In the genomic region with DNA sequence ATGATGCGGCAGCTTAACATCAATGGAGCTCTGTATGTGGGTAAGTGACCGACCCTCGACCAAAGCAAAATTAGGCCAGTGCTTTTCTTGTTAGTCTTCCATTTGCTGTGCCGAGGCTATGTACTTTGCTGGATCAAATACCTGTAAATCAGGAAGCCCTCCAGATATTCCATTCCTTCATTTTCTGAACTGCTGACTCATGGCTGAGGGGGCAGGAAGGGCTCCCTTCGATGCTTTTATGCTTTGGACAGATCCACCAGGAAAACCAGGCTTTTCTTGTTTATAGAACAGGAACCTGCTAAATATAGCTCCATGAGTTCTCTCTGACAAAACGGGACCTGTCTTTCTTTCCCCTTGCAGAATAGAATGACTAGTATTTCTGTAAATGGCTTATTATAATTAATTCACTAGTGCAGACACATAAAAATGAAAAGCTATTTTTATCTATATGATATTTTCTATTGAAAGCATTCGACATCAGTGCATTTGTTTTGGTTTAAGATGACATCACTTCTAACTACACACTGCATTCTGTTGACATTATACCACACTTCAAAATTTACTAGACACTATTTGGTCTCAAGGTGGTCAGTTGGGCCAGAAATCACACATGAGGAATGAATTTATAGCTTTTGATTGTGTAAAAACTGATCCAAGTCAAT, we compare ENCODE assay signal across 13 cellular contexts.
DNase-seq lines count a peak whose midpoint lies in the region; ATAC-seq, FAIRE-seq and TF ChIP-seq lines count a peak whose summit lies in the region.
"Had no signal": no experiment of that assay in that cellular context is flagged by ENCODE, and none has a peak within 500 bp of the region (broad histone marks: within the 10 kb centered on the region; RNA-seq: fewer than 3 reads in every experiment).

No MANE protein-coding gene starts in this region.

- H3K36me3 ChIP-seq in heart right ventricle (no peaks in the 10 kb centered on the region), bronchial epithelial cell (ENCODE audit: control insufficient read depth, insufficient read depth, low read length) (no peaks in the 10 kb centered on the region), muscle layer of duodenum (ENCODE audit: control insufficient read depth in 1 of 2, insufficient read depth in 2 of 2, low read length in 2 of 2) (no peaks in the 10 kb centered on the region), uterus (no peaks in the 10 kb centered on the region)
- H3K36me3 ChIP-seq: lower lobe of right lung had no signal

- intact Hi-C loops in heart right ventricle (cut with DNase I): no loop called here
- intact Hi-C loops in cardiac septum (cut with DNase I): no loop called here
- intact Hi-C loops in uterus (cut with DNase I; ENCODE audit: low total_unique reads): no loop called here

- H3K27me3 ChIP-seq in heart right ventricle (peaks cover 0 to 74% (median 0%) of the 10 kb centered on the region in 7 donors), bronchial epithelial cell (ENCODE audit: control insufficient read depth, insufficient read depth, low read length) (no peaks in the 10 kb centered on the region), muscle layer of duodenum (ENCODE audit: low read depth, low read length) (no peaks in the 10 kb centered on the region), uterus (no peaks in the 10 kb centered on the region)

- H3K4me1 ChIP-seq in heart right ventricle (peaks cover 23 to 58% (median 54%) of the 10 kb centered on the region in 9 donors), muscle layer of duodenum (ENCODE audit: control insufficient read depth in 1 of 2, insufficient read depth in 2 of 2, low read length in 2 of 2) (peaks cover 0 to 27% of the 10 kb centered on the region in 2 donors), uterus (peaks cover 7 to 14% of the 10 kb centered on the region in 2 donors)

- no peak overlapping the region for H3K4me3 ChIP-seq in heart right ventricle
- H3K4me3 ChIP-seq in bronchial epithelial cell (ENCODE audit: low read depth, low read length): no peak overlapping the region
- H3K4me3 ChIP-seq in muscle layer of duodenum (ENCODE audit: low read depth in 1 of 2, low read length in 2 of 2): no peak overlapping the region
- H3K4me3 ChIP-seq in uterus: no peak overlapping the region
- H3K4me3 ChIP-seq: lower lobe of right lung, PC-9 had no signal

- in situ Hi-C loops in ACHN (cut with HindIII; ENCODE audit: low pct_ligation_motif_present, low pct_unique_long_range_greater_than_20kb, low sequenced_read_pairs): no loop called here

- DNase-seq in heart right ventricle: no peak
- no peak for DNase-seq in cardiac septum (ENCODE audit: low spot score)
- DNase-seq in bronchial epithelial cell (ENCODE audit: low read depth): peak; percentile 50
- no peak for DNase-seq in uterus
- DNase-seq in substantia nigra (lab: John Stamatoyannopoulos, UW): no peak
- no peak for DNase-seq in HuH-7 (ENCODE audit: low spot score)
- no peak for DNase-seq in ACHN
- DNase-seq: activated CD4-positive, alpha-beta memory T cell treated with anti-CD3 and anti-CD28 coated beads, Interleukin-2, amount 10 ng/mL, durations not matched to agents 7 days and 5 days; activated naive CD4-positive, alpha-beta T cell treated with anti-CD3 and anti-CD28 coated beads, Interleukin-2, amount 10 ng/mL, durations not matched to agents 7 days and 5 days; DND-41; lower lobe of right lung had no signal

- ATAC-seq in heart right ventricle: no peak
- ATAC-seq: lower lobe of right lung had no signal

- no peak for TF ChIP-seq POLR2A in uterus (IDR thresholded peaks at IDR 0.05)

- H3K9me3 ChIP-seq in heart right ventricle (no peaks in the 10 kb centered on the region), muscle layer of duodenum (ENCODE audit: control insufficient read depth in 1 of 2, low read length in 2 of 2) (no peaks in the 10 kb centered on the region), uterus (no peaks in the 10 kb centered on the region)
- H3K9me3 ChIP-seq: lower lobe of right lung had no signal

- FAIRE-seq in bronchial epithelial cell (lab: Jason Lieb, UNC): no peak

- whole genome bisulfite sequencing in heart right ventricle, 2 donors: 49 to 55% methylated on average over 7 of the region's 7 CpGs

- peak overlapping the region in 8 of 10 donors; percentile 17 to 87 (median 65) for H3K27ac ChIP-seq in heart right ventricle
- peak overlapping the region; percentile 28 for H3K27ac ChIP-seq in muscle layer of duodenum (ENCODE audit: low read length)
- H3K27ac ChIP-seq in uterus: peak overlapping the region; percentile 92 to 93
- H3K27ac ChIP-seq in substantia nigra (ENCODE audit: low read depth, low read length, poor library complexity, severe bottlenecking): no peak overlapping the region
- H3K27ac ChIP-seq: lower lobe of right lung, PC-9 had no signal

- no peak for TF ChIP-seq CTCF in heart right ventricle (IDR thresholded peaks at IDR 0.05)
- no peak for TF ChIP-seq CTCF in bronchial epithelial cell (IDR thresholded peaks at IDR 0.05; ENCODE audit: insufficient read depth, low read length, severe bottlenecking)
- no peak for TF ChIP-seq CTCF in uterus (IDR thresholded peaks at IDR 0.05)
